Comparison of ENCODE assay signal across 20 cellular contexts in the genomic region with DNA sequence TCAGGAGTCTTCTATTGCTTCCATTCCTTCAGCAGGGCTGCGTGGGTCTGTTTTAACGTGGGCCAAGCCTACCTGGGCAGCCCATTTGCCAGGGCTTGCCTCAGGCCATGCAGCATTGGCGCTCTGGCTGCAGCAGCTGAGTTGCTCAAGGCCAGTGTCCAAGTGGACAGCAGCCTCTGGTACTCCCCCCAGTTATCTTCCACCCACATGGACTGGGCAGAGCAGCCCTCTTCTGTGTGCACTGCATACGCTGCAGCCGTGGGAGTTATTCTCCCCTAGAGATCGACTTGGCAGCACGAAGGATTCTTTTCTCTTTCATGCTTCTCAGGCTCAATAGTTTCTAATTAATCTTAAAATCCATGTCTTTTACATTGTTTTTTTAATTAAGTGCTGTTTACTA. TPM values are rescaled to one million over a fixed set of nuclear protein-coding genes. Genes with fewer than 3 reads are reported as not detected.
DNase-seq lines count a peak whose midpoint lies in the region; ATAC-seq lines count a peak whose summit lies in the region.
"Had no signal": no experiment of that assay in that cellular context is flagged by ENCODE, and none has a peak within 500 bp of the region (broad histone marks: within the 10 kb centered on the region; RNA-seq: fewer than 3 reads in every experiment).

No MANE protein-coding gene starts in this region.

- no peaks in the 10 kb centered on the region for H3K4me1 Mint-ChIP-seq in activated T-helper 1 cell treated with anti-CD3 and anti-CD28 coated beads, Interleukin-12 subunit alpha, Interleukin-12 subunit beta, Interleukin-2, Interleukin-4 antibody, amounts not matched to agents 30 ng/mL and 10 ng/mL and 1 ng/mL, durations not matched to agents 14 hours and 24 hours and 36 hours (ENCODE audit: low read depth)
- H3K4me1 Mint-ChIP-seq: B cell; CD4-positive, CD25-positive, alpha-beta regulatory T cell; GM23338 had no signal

- peaks cover 14% of the 10 kb centered on the region for H3K36me3 Mint-ChIP-seq in activated T-helper 1 cell treated with anti-CD3 and anti-CD28 coated beads, Interleukin-12 subunit alpha, Interleukin-12 subunit beta, Interleukin-2, Interleukin-4 antibody, amounts not matched to agents 30 ng/mL and 10 ng/mL and 1 ng/mL, durations not matched to agents 14 hours and 24 hours and 36 hours (ENCODE audit: low read depth)

- no peak overlapping the region for H3K27ac Mint-ChIP-seq in activated T-helper 1 cell treated with anti-CD3 and anti-CD28 coated beads, Interleukin-12 subunit alpha, Interleukin-12 subunit beta, Interleukin-2, Interleukin-4 antibody, amounts not matched to agents 30 ng/mL and 10 ng/mL and 1 ng/mL, durations not matched to agents 14 hours and 24 hours and 36 hours
- H3K27ac Mint-ChIP-seq: B cell; CD4-positive, CD25-positive, alpha-beta regulatory T cell; CD8-positive, alpha-beta T cell; GM23338 had no signal

- H3K56ac ChIP-seq in mesendoderm (ENCODE audit: low read length), result peak overlapping the region; percentile 71

- no peak overlapping the region for H2BK120ac ChIP-seq in mesendoderm (ENCODE audit: low read depth, low read length)

- H3K27ac ChIP-seq in mesendoderm (ENCODE audit: low read depth, low read length), result no peak overlapping the region
- H3K27ac ChIP-seq: BLaER1, C4-2B had no signal

- no peaks in the 10 kb centered on the region for H3K27me3 Mint-ChIP-seq in activated T-helper 1 cell treated with anti-CD3 and anti-CD28 coated beads, Interleukin-12 subunit alpha, Interleukin-12 subunit beta, Interleukin-2, Interleukin-4 antibody, amounts not matched to agents 30 ng/mL and 10 ng/mL and 1 ng/mL, durations not matched to agents 14 hours and 24 hours and 36 hours (ENCODE audit: insufficient read depth)
- H3K27me3 Mint-ChIP-seq: B cell; CD4-positive, CD25-positive, alpha-beta regulatory T cell had no signal

- no peak overlapping the region for H3K18ac ChIP-seq in mesendoderm (ENCODE audit: low read length)

- no peak overlapping the region for H3K4me2 ChIP-seq in mesendoderm (ENCODE audit: low read length)
- H3K4me2 ChIP-seq: BLaER1, GM23338 had no signal

- no peak overlapping the region for H3K4me3 Mint-ChIP-seq in activated T-helper 1 cell treated with anti-CD3 and anti-CD28 coated beads, Interleukin-12 subunit alpha, Interleukin-12 subunit beta, Interleukin-2, Interleukin-4 antibody, amounts not matched to agents 30 ng/mL and 10 ng/mL and 1 ng/mL, durations not matched to agents 14 hours and 24 hours and 36 hours
- H3K4me3 Mint-ChIP-seq: B cell; CD4-positive, CD25-positive, alpha-beta regulatory T cell; CD8-positive, alpha-beta T cell; GM23338 had no signal

- H3K36me3 ChIP-seq in mesendoderm (ENCODE audit: control insufficient read depth, insufficient read depth, low read length), result no peaks in the 10 kb centered on the region
- H3K36me3 ChIP-seq: HAP-1 had no signal

- H2BK5ac ChIP-seq in mesendoderm (ENCODE audit: low read length), result peak overlapping the region; percentile 71

- H3K23ac ChIP-seq in mesendoderm (ENCODE audit: low read length), result no peak overlapping the region

- no CpG with 5 or more reads among the region's 7 CpGs for WGBS in mesendoderm (ENCODE audit: extremely low coverage, insufficient coverage, low lambda C conversion rate)

- DNase-seq in left cardiac atrium (no peak), Right ventricle myocardium superior (no peak), amniotic epithelial cell (ENCODE audit: low read depth) (peak; percentile 44), mesendoderm (no peak), COR-L47 (lab: John Stamatoyannopoulos, UW) (no peak), AML-193 (lab: John Stamatoyannopoulos, UW) (no peak)
- no peak for DNase-seq in activated T-helper 1 cell treated with anti-CD3 and anti-CD28 coated beads, Interleukin-12 subunit alpha, Interleukin-12 subunit beta, Interleukin-2, Interleukin-4 antibody, amounts not matched to agents 30 ng/mL and 10 ng/mL and 1 ng/mL, durations not matched to agents 14 hours and 24 hours and 36 hours (ENCODE audit: low spot score)
- DNase-seq: CD4-positive, CD25-positive, alpha-beta regulatory T cell; CD8-positive, alpha-beta T cell; DMS 273 treated with DMSO at 0.1 percent for 48 hours; DMS79; EL; GDM1 had no signal

- H3K9me3 Mint-ChIP-seq in activated T-helper 1 cell treated with anti-CD3 and anti-CD28 coated beads, Interleukin-12 subunit alpha, Interleukin-12 subunit beta, Interleukin-2, Interleukin-4 antibody, amounts not matched to agents 30 ng/mL and 10 ng/mL and 1 ng/mL, durations not matched to agents 14 hours and 24 hours and 36 hours, result no peaks in the 10 kb centered on the region
- H3K9me3 Mint-ChIP-seq: CD4-positive, CD25-positive, alpha-beta regulatory T cell; CD8-positive, alpha-beta T cell; GM23338 had no signal

- H2BK15ac ChIP-seq in mesendoderm (replicated peaks; ENCODE audit: low read depth), result no peak overlapping the region

- H4K5ac ChIP-seq in mesendoderm (ENCODE audit: low read length), result no peak overlapping the region

- no peak overlapping the region for H4K8ac ChIP-seq in mesendoderm (ENCODE audit: low read depth, low read length)

- H3K79me1 ChIP-seq in mesendoderm (ENCODE audit: low read length), result no peaks in the 10 kb centered on the region

- intact Hi-C loops in left cardiac atrium (cut with DNase I) (no loop called here), Right ventricle myocardium superior (cut with DNase I) (no loop called here)
- intact Hi-C loops in activated T-helper 1 cell treated with anti-CD3 and anti-CD28 coated beads, Interleukin-12 subunit alpha, Interleukin-12 subunit beta, Interleukin-2, Interleukin-4 antibody, amounts not matched to agents 30 ng/mL and 10 ng/mL and 1 ng/mL, durations not matched to agents 14 hours and 24 hours and 36 hours (cut with micrococcal nuclease), result no loop called here

- H3K4me1 ChIP-seq in mesendoderm (ENCODE audit: control insufficient read depth, low read depth, low read length), result peaks cover 2% of the 10 kb centered on the region
- H3K4me1 ChIP-seq: BLaER1, HAP-1 had no signal

- no peak overlapping the region for H3K4ac ChIP-seq in mesendoderm (ENCODE audit: low read depth, low read length)

- H3K4me3 ChIP-seq in mesendoderm (ENCODE audit: low read length), result no peak overlapping the region
- H3K4me3 ChIP-seq: BLaER1, GM12878, GM23338, HAP-1 had no signal

- no peak overlapping the region for H3K9ac ChIP-seq in mesendoderm (ENCODE audit: low read length)
- H3K9ac ChIP-seq: BLaER1 had no signal

- ATAC-seq in left cardiac atrium (peak; percentile 83 to 90), Right ventricle myocardium superior (ENCODE audit: poor library complexity) (no peak)
- ATAC-seq: CD8-positive, alpha-beta T cell; GM12878; GM23338 had no signal

- no peaks in the 10 kb centered on the region for H3K79me2 ChIP-seq in mesendoderm (ENCODE audit: control insufficient read depth, insufficient read depth, low read length)

- no peak overlapping the region for H2AK5ac ChIP-seq in mesendoderm (ENCODE audit: low read length)

- H3K27me3 ChIP-seq in mesendoderm (ENCODE audit: insufficient read depth, low read length, poor library complexity), result no peaks in the 10 kb centered on the region
- H3K27me3 ChIP-seq: BLaER1 had no signal

RNA-seq across cellular contexts. Expression of a gene that starts 6.9 kb away (rescaled TPM):
- total RNA-seq in left cardiac atrium (10 to 100 TPM in 1 of 2 donors, 1 to 10 TPM in 1; 8.7 to 10.6 TPM), Right ventricle myocardium superior (2.6 TPM)
- polyA plus RNA-seq in mesendoderm (2013, experiment 1 of 2), result 0.29 TPM
- 0.36 TPM for polyA plus RNA-seq in mesendoderm (2013, experiment 2 of 2)
- total RNA-seq in activated T-helper 1 cell treated with anti-CD3 and anti-CD28 coated beads, Interleukin-12 subunit alpha, Interleukin-12 subunit beta, Interleukin-2, Interleukin-4 antibody, amounts not matched to agents 30 ng/mL and 10 ng/mL and 1 ng/mL, durations not matched to agents 14 hours and 24 hours and 36 hours, result 1.5 and 1.6 TPM in 2 replicates
- total RNA-seq: A172 had no signal
